In genomic region chr2:98777710-98778109, GRCh38 we compare ENCODE assay signal across 37 cellular contexts.
"Had no signal": no experiment of that assay in that cellular context is flagged by ENCODE, and none has a peak within 500 bp of the region (broad histone marks: within the 10 kb centered on the region; RNA-seq: fewer than 3 reads in every experiment).

No MANE protein-coding gene starts in this region.

- H3K4me3 Mint-ChIP-seq: activated CD4-positive, alpha-beta memory T cell treated with anti-CD3 and anti-CD28 coated beads, Interleukin-2, amount 10 ng/mL, durations not matched to agents 7 days and 5 days; activated CD4-positive, alpha-beta T cell treated with anti-CD3 and anti-CD28 coated beads for 36 hours; activated CD4-positive, alpha-beta T cell treated with anti-CD3 and anti-CD28 coated beads, Interleukin-2, amount 10 ng/mL, durations not matched to agents 7 days and 5 days; activated CD8-positive, alpha-beta memory T cell treated with anti-CD3 and anti-CD28 coated beads, Interleukin-2, amount 10 ng/mL, durations not matched to agents 7 days and 5 days; activated CD8-positive, alpha-beta T cell treated with anti-CD3 and anti-CD28 coated beads, Interleukin-2, amount 10 ng/mL, durations not matched to agents 7 days and 5 days; activated naive CD4-positive, alpha-beta T cell treated with anti-CD3 and anti-CD28 coated beads, Interleukin-2, amount 10 ng/mL, durations not matched to agents 7 days and 5 days; activated naive CD4-positive, alpha-beta T cell treated with anti-CD3 and anti-CD28 coated beads, Interleukin-2, amount 50 U/mL, for 24 hours; activated naive CD8-positive, alpha-beta T cell; activated naive CD8-positive, alpha-beta T cell treated with anti-CD3 and anti-CD28 coated beads, Interleukin-2, amount 10 ng/mL, durations not matched to agents 7 days and 5 days; activated naive CD8-positive, alpha-beta T cell treated with anti-CD3 and anti-CD28 coated beads, Interleukin-2, amount 50 U/mL, for 24 hours; activated T-cell treated with anti-CD3 and anti-CD28 coated beads, Interleukin-2, amount 50 U/mL, for 24 hours; T-helper 1 cell treated with Interleukin-12 subunit alpha and Interleukin-12 subunit beta and Interleukin-4 antibody, amounts not matched to agents 30 μg/mL and 1 μg/mL, for 36 hours; T-helper 2 cell treated with Interferon-gamma antibody and Interleukin-4, amounts not matched to agents 5 μg/mL and 100 μg/mL, for 36 hours; WTC11 had no signal

- FAIRE-seq: TTC549 had no signal

- H3K27ac Mint-ChIP-seq: activated CD4-positive, alpha-beta memory T cell treated with anti-CD3 and anti-CD28 coated beads, Interleukin-2, amount 10 ng/mL, durations not matched to agents 7 days and 5 days; activated CD4-positive, alpha-beta T cell treated with anti-CD3 and anti-CD28 coated beads for 36 hours; activated CD4-positive, alpha-beta T cell treated with anti-CD3 and anti-CD28 coated beads, Interleukin-2, amount 10 ng/mL, durations not matched to agents 7 days and 5 days; activated CD8-positive, alpha-beta memory T cell treated with anti-CD3 and anti-CD28 coated beads, Interleukin-2, amount 10 ng/mL, durations not matched to agents 7 days and 5 days; activated CD8-positive, alpha-beta T cell treated with anti-CD3 and anti-CD28 coated beads, Interleukin-2, amount 10 ng/mL, durations not matched to agents 7 days and 5 days; activated naive CD4-positive, alpha-beta T cell treated with anti-CD3 and anti-CD28 coated beads, Interleukin-2, amount 10 ng/mL, durations not matched to agents 7 days and 5 days; activated naive CD4-positive, alpha-beta T cell treated with anti-CD3 and anti-CD28 coated beads, Interleukin-2, amount 50 U/mL, for 24 hours; activated naive CD8-positive, alpha-beta T cell; activated naive CD8-positive, alpha-beta T cell treated with anti-CD3 and anti-CD28 coated beads, Interleukin-2, amount 10 ng/mL, durations not matched to agents 7 days and 5 days; activated naive CD8-positive, alpha-beta T cell treated with anti-CD3 and anti-CD28 coated beads, Interleukin-2, amount 50 U/mL, for 24 hours; activated T-cell treated with anti-CD3 and anti-CD28 coated beads, Interleukin-2, amount 50 U/mL, for 24 hours; activated T-helper 2 cell treated with anti-CD3 and anti-CD28 coated beads, Interferon-gamma antibody, Interleukin-2, Interleukin-4, amounts not matched to agents 10 μg/mL and 5 μg/mL and 100 μg/mL, durations not matched to agents 14 hours and 24 hours and 36 hours; T-helper 1 cell treated with Interleukin-12 subunit alpha and Interleukin-12 subunit beta and Interleukin-4 antibody, amounts not matched to agents 30 μg/mL and 1 μg/mL, for 36 hours; T-helper 2 cell treated with Interferon-gamma antibody and Interleukin-4, amounts not matched to agents 5 μg/mL and 100 μg/mL, for 36 hours; WTC11 had no signal

- ATAC-seq: activated CD4-positive, alpha-beta T cell treated with anti-CD3 and anti-CD28 coated beads for 36 hours; activated CD4-positive, CD25-positive, alpha-beta regulatory T cell treated with anti-CD3 and anti-CD28 coated beads, Interleukin-2, amount 50 U/mL, for 24 hours; activated CD8-positive, alpha-beta memory T cell treated with anti-CD3 and anti-CD28 coated beads, Interleukin-2, amount 10 ng/mL, durations not matched to agents 7 days and 5 days; activated CD8-positive, alpha-beta T cell treated with anti-CD3 and anti-CD28 coated beads, Interleukin-2, amount 10 ng/mL, durations not matched to agents 7 days and 5 days; activated naive CD8-positive, alpha-beta T cell treated with anti-CD3 and anti-CD28 coated beads, Interleukin-2, amount 50 U/mL, for 24 hours; body of pancreas; WTC11 had no signal

- H3K36me3 ChIP-seq: ascending aorta, brain microvascular endothelial cell, breast epithelium, WERI-Rb-1 had no signal

- DNase-seq: activated CD4-positive, alpha-beta memory T cell treated with anti-CD3 and anti-CD28 coated beads, Interleukin-2, amount 10 ng/mL, durations not matched to agents 7 days and 5 days; activated CD4-positive, alpha-beta T cell treated with anti-CD3 and anti-CD28 coated beads for 1 hour; activated CD4-positive, alpha-beta T cell treated with anti-CD3 and anti-CD28 coated beads for 36 hours; activated CD4-positive, alpha-beta T cell treated with anti-CD3 and anti-CD28 coated beads for 48 hours; activated CD4-positive, alpha-beta T cell treated with anti-CD3 and anti-CD28 coated beads, Interleukin-2, amount 10 ng/mL, durations not matched to agents 7 days and 5 days; activated CD4-positive, alpha-beta T cell treated with anti-CD3 and anti-CD28 coated beads, Interleukin-2, amount 50 U/mL, for 48 hours; activated CD4-positive, CD25-positive, alpha-beta regulatory T cell; activated CD8-positive, alpha-beta memory T cell treated with anti-CD3 and anti-CD28 coated beads, Interleukin-2, amount 10 ng/mL, durations not matched to agents 7 days and 5 days; activated CD8-positive, alpha-beta memory T cell treated with anti-CD3 and anti-CD28 coated beads, Interleukin-2, amount 50 U/mL, for 48 hours; activated CD8-positive, alpha-beta T cell treated with anti-CD3 and anti-CD28 coated beads, Interleukin-2, amount 10 ng/mL, durations not matched to agents 7 days and 5 days; activated effector memory CD4-positive, alpha-beta T cell treated with Interleukin-2 at 50 U/mL for 16 hours; activated gamma-delta T cell; activated naive CD4-positive, alpha-beta T cell treated with anti-CD3 and anti-CD28 coated beads, Interleukin-2, amount 10 ng/mL, durations not matched to agents 7 days and 5 days; activated naive CD4-positive, alpha-beta T cell treated with Interleukin-2 at 50 U/mL for 16 hours; activated naive CD8-positive, alpha-beta T cell treated with anti-CD3 and anti-CD28 coated beads, Interleukin-2, amount 10 ng/mL, durations not matched to agents 7 days and 5 days; activated naive CD8-positive, alpha-beta T cell treated with anti-CD3 and anti-CD28 coated beads, Interleukin-2, amount 50 U/mL, for 24 hours; activated T-cell treated with anti-CD3 and anti-CD28 coated beads, Interleukin-2, amount 50 U/mL, for 24 hours; activated T-cell treated with anti-CD3 and anti-CD28 coated beads, Interleukin-2, amount 50 U/mL, for 48 hours; amygdala; anterior cingulate cortex; body of pancreas; brain microvascular endothelial cell; central memory CD4-positive, alpha-beta T cell; T-helper 1 cell; T-helper 2 cell; T-helper 9 cell; WERI-Rb-1 had no signal

- H3K27me3 ChIP-seq: ascending aorta, body of pancreas, brain microvascular endothelial cell, breast epithelium had no signal

- H3K27ac ChIP-seq: ascending aorta, body of pancreas, brain microvascular endothelial cell, breast epithelium, WERI-Rb-1 had no signal

- H3K27me3 Mint-ChIP-seq: activated CD4-positive, alpha-beta T cell treated with anti-CD3 and anti-CD28 coated beads for 36 hours; activated CD4-positive, alpha-beta T cell treated with anti-CD3 and anti-CD28 coated beads, Interleukin-2, amount 10 ng/mL, durations not matched to agents 7 days and 5 days; activated CD8-positive, alpha-beta memory T cell treated with anti-CD3 and anti-CD28 coated beads, Interleukin-2, amount 10 ng/mL, durations not matched to agents 7 days and 5 days; activated naive CD4-positive, alpha-beta T cell treated with anti-CD3 and anti-CD28 coated beads, Interleukin-2, amount 10 ng/mL, durations not matched to agents 7 days and 5 days; activated naive CD4-positive, alpha-beta T cell treated with anti-CD3 and anti-CD28 coated beads, Interleukin-2, amount 50 U/mL, for 24 hours; activated naive CD8-positive, alpha-beta T cell; activated naive CD8-positive, alpha-beta T cell treated with anti-CD3 and anti-CD28 coated beads, Interleukin-2, amount 10 ng/mL, durations not matched to agents 7 days and 5 days; activated naive CD8-positive, alpha-beta T cell treated with anti-CD3 and anti-CD28 coated beads, Interleukin-2, amount 50 U/mL, for 24 hours; activated T-cell treated with anti-CD3 and anti-CD28 coated beads, Interleukin-2, amount 50 U/mL, for 24 hours had no signal

- H3K4me3 ChIP-seq: ascending aorta, body of pancreas, breast epithelium had no signal
